In genomic region chr22:31287818-31288495, GRCh38 we compare ENCODE assay signal across 8 cellular contexts. TPM values are rescaled to one million over a fixed set of nuclear protein-coding genes. Genes with fewer than 3 reads are reported as not detected.
DNase-seq lines count a peak whose midpoint lies in the region; ATAC-seq and TF ChIP-seq lines count a peak whose summit lies in the region.

No MANE protein-coding gene starts in this region.

- WGBS in gastroesophageal sphincter (ENCODE audit: low coverage in 1 of 2), 2 donors = 92 to 100% methylated on average over 1 to 5 of the region's 6 CpGs
- 90 to 94% methylated on average over 6 of the region's 6 CpGs for WGBS in testis, 2 donors

- no peak for TF ChIP-seq POLR2A in gastroesophageal sphincter (IDR thresholded peaks at IDR 0.05)
- TF ChIP-seq POLR2A in testis (IDR thresholded peaks at IDR 0.05) = no peak

- no peak for TF ChIP-seq CTCF in SU-DHL-6 (IDR thresholded peaks at IDR 0.05; ENCODE audit: insufficient read depth, low read length, poor library complexity, severe bottlenecking)
- TF ChIP-seq CTCF in gastroesophageal sphincter (IDR thresholded peaks at IDR 0.05) = no peak
- TF ChIP-seq CTCF in testis (IDR thresholded peaks at IDR 0.05) = no peak

- CTCF ChIA-PET in activated naive CD4-positive, alpha-beta T cell treated with anti-CD3 and anti-CD28 coated beads for 36 hours (lab: Charles Lee) = interaction anchor here (0.6 to 6.2 kb wide), 2 partner anchors 9 to 15 kb away, joined by 3 to 32 read pairs; no protein-coding TSS in a partner anchor

- DNase-seq in activated naive CD4-positive, alpha-beta T cell treated with anti-CD3 and anti-CD28 coated beads for 36 hours = no peak
- no peak for DNase-seq in activated naive CD4-positive, alpha-beta T cell treated with Interleukin-2 at 50 U/mL for 16 hours
- no peak for DNase-seq in testis
- DNase-seq in head of caudate nucleus = no peak
- DNase-seq in kidney glomerular epithelial cell (lab: John Stamatoyannopoulos, UW) = no peak
- no peak for DNase-seq in OCI-M2 (lab: John Stamatoyannopoulos, UW; ENCODE audit: unreplicated experiment)

- H3K4me1 ChIP-seq in gastroesophageal sphincter = peaks cover 0 to 68% (median 16%) of the 10 kb centered on the region in 3 donors
- H3K4me1 ChIP-seq in testis = peaks cover 36% of the 10 kb centered on the region

- no peaks in the 10 kb centered on the region for H3K27me3 Mint-ChIP-seq in activated naive CD4-positive, alpha-beta T cell treated with anti-CD3 and anti-CD28 coated beads for 36 hours (ENCODE audit: low read depth)

- peak overlapping the region; percentile 62 for H3K4me3 Mint-ChIP-seq in activated naive CD4-positive, alpha-beta T cell treated with anti-CD3 and anti-CD28 coated beads for 36 hours

- H3K9me3 ChIP-seq in SU-DHL-6 (ENCODE audit: insufficient read depth, low read length) (no peaks in the 10 kb centered on the region), gastroesophageal sphincter (no peaks in the 10 kb centered on the region), testis (no peaks in the 10 kb centered on the region)

- peak overlapping the region; percentile 97 for H3K27ac ChIP-seq in SU-DHL-6 (ENCODE audit: low read depth, low read length)
- H3K27ac ChIP-seq in gastroesophageal sphincter = peak overlapping the region in 3 of 4 donors; percentile 93 to 99 (median 98)
- H3K27ac ChIP-seq in testis = peak overlapping the region; percentile 98 to 99

- peak overlapping the region; percentile 100 for H3K4me2 ChIP-seq in SU-DHL-6 (ENCODE audit: low read depth, low read length, poor library complexity, severe bottlenecking)

- H3K4me3 ChIP-seq in SU-DHL-6 (ENCODE audit: insufficient read depth, low read length, poor library complexity, severe bottlenecking) = no peak overlapping the region
- no peak overlapping the region for H3K4me3 ChIP-seq in gastroesophageal sphincter
- no peak overlapping the region for H3K4me3 ChIP-seq in testis

- H4K20me1 ChIP-seq in SU-DHL-6 (ENCODE audit: low read depth, low read length) = no peaks in the 10 kb centered on the region

- H3K9ac ChIP-seq in SU-DHL-6 (ENCODE audit: low read length) = peak overlapping the region; percentile 75

- H2AFZ ChIP-seq in SU-DHL-6 (ENCODE audit: low read depth, low read length, severe bottlenecking) = no peak overlapping the region

- H3K36me3 ChIP-seq in SU-DHL-6 (ENCODE audit: low read length) = no peaks in the 10 kb centered on the region
- H3K36me3 ChIP-seq in gastroesophageal sphincter = peaks cover 0 to 66% of the 10 kb centered on the region in 2 donors
- no peaks in the 10 kb centered on the region for H3K36me3 ChIP-seq in testis (ENCODE audit: low read depth, missing control alignments)

- H3F3A ChIP-seq in SU-DHL-6 (ENCODE audit: insufficient read depth) = peaks cover 44% of the 10 kb centered on the region

- H3K4me1 Mint-ChIP-seq in activated naive CD4-positive, alpha-beta T cell treated with anti-CD3 and anti-CD28 coated beads for 36 hours (ENCODE audit: low read depth) = peaks cover 70% of the 10 kb centered on the region

- H3K27ac Mint-ChIP-seq in activated naive CD4-positive, alpha-beta T cell treated with anti-CD3 and anti-CD28 coated beads for 36 hours = peak overlapping the region; percentile 100

- no peak for ATAC-seq in gastroesophageal sphincter

- no peaks in the 10 kb centered on the region for H3K27me3 ChIP-seq in SU-DHL-6 (ENCODE audit: low read length)
- no peaks in the 10 kb centered on the region for H3K27me3 ChIP-seq in gastroesophageal sphincter
- no peaks in the 10 kb centered on the region for H3K27me3 ChIP-seq in testis

- no peaks in the 10 kb centered on the region for H3K9me3 Mint-ChIP-seq in activated naive CD4-positive, alpha-beta T cell treated with anti-CD3 and anti-CD28 coated beads for 36 hours

- intact Hi-C loops in activated naive CD4-positive, alpha-beta T cell treated with anti-CD3 and anti-CD28 coated beads for 36 hours (cut with micrococcal nuclease) = loop anchor here (5.0 kb wide), 1 partner anchor 116 kb away; no protein-coding TSS in a partner anchor
- intact Hi-C loops in testis (cut with DNase I; ENCODE audit: low total_unique reads) (no loop called here), head of caudate nucleus (cut with DNase I) (no loop called here)

- H3K36me3 Mint-ChIP-seq in activated naive CD4-positive, alpha-beta T cell treated with anti-CD3 and anti-CD28 coated beads for 36 hours (ENCODE audit: low read depth) = peaks cover 18% of the 10 kb centered on the region

- no peaks in the 10 kb centered on the region for H3K9me2 ChIP-seq in SU-DHL-6 (replicated peaks; ENCODE audit: insufficient read depth, low read length)

- no peaks in the 10 kb centered on the region for H3K79me2 ChIP-seq in SU-DHL-6 (ENCODE audit: insufficient read depth, low read length)

- no peak for TF ChIP-seq EP300 in gastroesophageal sphincter (IDR thresholded peaks at IDR 0.05)

RNA-seq across cellular contexts. Expression of gene PIK3IP1, which starts 4.3 kb away (rescaled TPM):
- total RNA-seq in activated naive CD4-positive, alpha-beta T cell treated with anti-CD3 and anti-CD28 coated beads for 36 hours = 10 to 100 TPM; 27.4 to 28.6 TPM
- total RNA-seq in gastroesophageal sphincter (10 to 100 TPM; 28.8 to 53.7 (median 37.8) TPM), testis (10 to 100 TPM; 65.9 to 89.2 TPM)
- polyA plus RNA-seq in testis (ENCODE audit: insufficient read depth, low read depth, low replicate concordance) = 42.4 TPM

RNA-seq across cellular contexts. Expression of gene PATZ1, which starts 58.2 kb away (rescaled TPM):
- total RNA-seq in activated naive CD4-positive, alpha-beta T cell treated with anti-CD3 and anti-CD28 coated beads for 36 hours = 10 to 100 TPM; 18.5 to 19.4 TPM
- 10 to 100 TPM; 15.7 to 18.0 (median 17.7) TPM for total RNA-seq in gastroesophageal sphincter
- 10 to 100 TPM; 38.1 to 48.7 TPM for total RNA-seq in testis
- polyA plus RNA-seq in testis (ENCODE audit: insufficient read depth, low read depth, low replicate concordance) = 23.2 TPM
